ENCODE assay signal across 8 cellular contexts in genomic region chr19:6109947-6110346, GRCh38. TPM values are rescaled to one million over a fixed set of nuclear protein-coding genes. Genes with fewer than 3 reads are reported as not detected.
DNase-seq lines count a peak whose midpoint lies in the region; ATAC-seq and TF ChIP-seq lines count a peak whose summit lies in the region.

No MANE protein-coding gene starts in this region.

- H3K36me3 ChIP-seq in MG63, result no peaks in the 10 kb centered on the region

- H3K9me3 Mint-ChIP-seq in CD14-positive monocyte (peaks cover 0 to 11% (median 3%) of the 10 kb centered on the region in 7 donors), nephron progenitor cell (peaks cover 6% of the 10 kb centered on the region)
- no peaks in the 10 kb centered on the region for H3K9me3 Mint-ChIP-seq in effector memory CD8-positive, alpha-beta T cell

- H3K27me3 Mint-ChIP-seq in CD14-positive monocyte (ENCODE audit: low read depth in 3 of 3), result peaks cover 16 to 20% (median 18%) of the 10 kb centered on the region in 3 donors
- peaks cover 24 to 31% of the 10 kb centered on the region in 2 donors for H3K27me3 Mint-ChIP-seq in effector memory CD8-positive, alpha-beta T cell
- H3K27me3 Mint-ChIP-seq in nephron progenitor cell (ENCODE audit: low read depth, poor library complexity), result peaks cover 33% of the 10 kb centered on the region

- ATAC-seq in effector memory CD8-positive, alpha-beta T cell (replicated peaks), result peak; percentile 2
- ATAC-seq in GM21737 (IDR thresholded peaks at IDR 0.05; ENCODE audit: unreplicated experiment), result no peak

- H3K4me3 ChIP-seq in MG63, result peak overlapping the region; percentile 58

- no peaks in the 10 kb centered on the region for H3K27me3 ChIP-seq in MG63

- intact Hi-C loops in CD14-positive monocyte (cut with micrococcal nuclease), result loop anchor here (5.0 kb wide), 2 partner anchors 38 to 43 kb away; no protein-coding TSS in a partner anchor

- peaks cover 15 to 23% of the 10 kb centered on the region in 2 donors for H3K36me3 Mint-ChIP-seq in CD14-positive monocyte
- H3K36me3 Mint-ChIP-seq in effector memory CD8-positive, alpha-beta T cell (ENCODE audit: insufficient read depth), result peaks cover 19% of the 10 kb centered on the region
- no peaks in the 10 kb centered on the region for H3K36me3 Mint-ChIP-seq in nephron progenitor cell (ENCODE audit: low read depth)

- no peaks in the 10 kb centered on the region for H3K9me3 ChIP-seq in MG63

- DNase-seq in CD14-positive monocyte (ENCODE audit: low spot score) (no peak), MG63 (no peak), nephron progenitor cell (no peak), 8988T (no peak), COR-L47 (lab: John Stamatoyannopoulos, UW) (no peak), NOMO-1 (lab: John Stamatoyannopoulos, UW; ENCODE audit: unreplicated experiment in 2 of 2) (no peak)
- DNase-seq in effector memory CD8-positive, alpha-beta T cell, result no peak

- TF ChIP-seq CTCF in CD14-positive monocyte (IDR thresholded peaks at IDR 0.05), result no peak
- no peak for TF ChIP-seq CTCF in nephron progenitor cell (IDR thresholded peaks at IDR 0.05)

- peaks cover 38% of the 10 kb centered on the region for H3K4me1 Mint-ChIP-seq in CD14-positive monocyte
- H3K4me1 Mint-ChIP-seq in effector memory CD8-positive, alpha-beta T cell (ENCODE audit: low read depth in 2 of 2), result peaks cover 21 to 24% of the 10 kb centered on the region in 2 donors
- H3K4me1 Mint-ChIP-seq in nephron progenitor cell, result peaks cover 26% of the 10 kb centered on the region

- H3K4me3 Mint-ChIP-seq in CD14-positive monocyte (peak overlapping the region; percentile 95 to 98), nephron progenitor cell (peak overlapping the region; percentile 91)
- peak overlapping the region; percentile 91 to 95 for H3K4me3 Mint-ChIP-seq in effector memory CD8-positive, alpha-beta T cell

- H3K27ac Mint-ChIP-seq in CD14-positive monocyte (peak overlapping the region; percentile 18 to 96 (median 93)), nephron progenitor cell (no peak overlapping the region)
- peak overlapping the region; percentile 93 to 98 for H3K27ac Mint-ChIP-seq in effector memory CD8-positive, alpha-beta T cell

RNA-seq across cellular contexts. Expression of gene RFX2, which starts 0.4 kb away (rescaled TPM):
- polyA plus RNA-seq in CD14-positive monocyte, result 1 to 10 TPM; 5.7 to 8.7 TPM
- 3.8 and 11.8 TPM in 2 replicates for total RNA-seq in MG63 (2014; rRNA removed; shearing (Covaris generic); ENCODE audit: low replicate concordance)

RNA-seq across cellular contexts. Expression of gene ACSBG2, which starts 25.5 kb away (rescaled TPM):
- polyA plus RNA-seq in CD14-positive monocyte, result not detected
- total RNA-seq in MG63 (2014; rRNA removed; shearing (Covaris generic); ENCODE audit: low replicate concordance), result not detected in 2 replicates
